24 cellular contexts compared by ENCODE assay signal in genomic region chr2:39546937-39547336, GRCh38.
A peak's percentile ranks its signal among the peaks of the same experiment; 100 is the strongest.
DNase-seq lines count a peak whose midpoint lies in the region; ATAC-seq, FAIRE-seq and TF ChIP-seq lines count a peak whose summit lies in the region.
"Had no signal": no experiment of that assay in that cellular context is flagged by ENCODE, and none has a peak within 500 bp of the region (broad histone marks: within the 10 kb centered on the region; RNA-seq: fewer than 3 reads in every experiment).

No MANE protein-coding gene starts in this region.

- FAIRE-seq in bronchial epithelial cell (lab: Jason Lieb, UNC) = no peak
- FAIRE-seq in HepG2 (lab: Jason Lieb, UNC) = no peak
- FAIRE-seq: GM19239, kidney had no signal

- H3K4me3 ChIP-seq in PC-3 (ENCODE audit: low read length) = no peak overlapping the region
- H3K4me3 ChIP-seq in bronchial epithelial cell (ENCODE audit: low read depth, low read length) = no peak overlapping the region
- no peak overlapping the region for H3K4me3 ChIP-seq in HepG2 (replicated peaks in 1 of 3; ENCODE audit: insufficient read depth in 1 of 3, low read depth in 2 of 3, low read length in 3 of 3)
- H3K4me3 ChIP-seq: colonic mucosa, lower lobe of right lung had no signal

- H2AFZ ChIP-seq in PC-3 (ENCODE audit: low read length) = no peak overlapping the region
- H2AFZ ChIP-seq in HepG2 (ENCODE audit: low read length) = no peak overlapping the region

- no peaks in the 10 kb centered on the region for H3K27me3 ChIP-seq in PC-3 (ENCODE audit: low read length)
- H3K27me3 ChIP-seq in bronchial epithelial cell (ENCODE audit: control insufficient read depth, insufficient read depth, low read length) = no peaks in the 10 kb centered on the region
- H3K27me3 ChIP-seq in HepG2 (ENCODE audit: control insufficient read depth in 1 of 2, insufficient read depth in 2 of 2, low read length in 2 of 2) = no peaks in the 10 kb centered on the region
- H3K27me3 ChIP-seq: colonic mucosa had no signal

- H3K27ac ChIP-seq in PC-3 (ENCODE audit: low read length) (peak overlapping the region; percentile 42), HepG2 (ENCODE audit: extremely low read length, insufficient read depth, low read length) (peak overlapping the region; percentile 25)
- H3K27ac ChIP-seq: C4-2B, colonic mucosa, KMS-11, lower lobe of right lung had no signal

- H3K4me1 ChIP-seq in PC-3 (ENCODE audit: insufficient read depth, low read length) = peaks cover 30% of the 10 kb centered on the region
- peaks cover 72% of the 10 kb centered on the region for H3K4me1 ChIP-seq in HepG2 (ENCODE audit: insufficient read depth, low read length)
- H3K4me1 ChIP-seq: colonic mucosa, lower lobe of right lung had no signal

- H3K36me3 ChIP-seq in PC-3 (ENCODE audit: low read depth, low read length) = no peaks in the 10 kb centered on the region
- H3K36me3 ChIP-seq in bronchial epithelial cell (ENCODE audit: control insufficient read depth, insufficient read depth, low read length) = no peaks in the 10 kb centered on the region
- H3K36me3 ChIP-seq in HepG2 (replicated peaks in 1 of 2; ENCODE audit: control insufficient read depth in 1 of 2, insufficient read depth in 2 of 2, low read length in 2 of 2) = no peaks in the 10 kb centered on the region; a peak in 1 of 5 replicates
- H3K36me3 ChIP-seq: colonic mucosa, lower lobe of right lung had no signal

- BruUV-seq in PC-3 (replicated peaks; lab: Mats Ljungman, UMichigan) = no TSS peak
- no TSS peak for BruUV-seq in HepG2 (replicated peaks; lab: Mats Ljungman, UMichigan)

- peak; percentile 75 for DNase-seq in ELR (ENCODE audit: low read depth)
- peak; percentile 55 for DNase-seq in PC-3
- peak; percentile 73 for DNase-seq in bronchial epithelial cell (ENCODE audit: low read depth)
- peak; percentile 70 for DNase-seq in HepG2 (ENCODE audit: low spot score)
- DNase-seq in SIG-M5 treated with dmso at 0.1 percent for 504 hours (lab: John Stamatoyannopoulos, UW; ENCODE audit: unreplicated experiment) = no peak
- DNase-seq in Right ventricle myocardium inferior (ENCODE audit: missing footprints) = no peak
- no peak for DNase-seq in T-helper 1 cell
- DNase-seq in central memory CD4-positive, alpha-beta T cell = no peak
- DNase-seq: activated CD4-positive, alpha-beta memory T cell treated with anti-CD3 and anti-CD28 coated beads for 36 hours; activated effector memory CD4-positive, alpha-beta T cell treated with Interleukin-2 at 50 U/mL for 16 hours; colonic mucosa; effector memory CD4-positive, alpha-beta T cell; kidney; lower lobe of right lung; NCI-H1048; NCI-H2029; NCI-H2227 treated with DMSO at 0.1 percent for 48 hours; NCI-H748 treated with DMSO at 0.1 percent for 48 hours; posterior cingulate gyrus; Right ventricle myocardium superior had no signal

- no peaks in the 10 kb centered on the region for H4K20me1 ChIP-seq in PC-3 (ENCODE audit: low read length)
- H4K20me1 ChIP-seq in HepG2 (ENCODE audit: insufficient read depth, low read length) = no peaks in the 10 kb centered on the region

- POLR2A ChIA-PET in PC-3 (lab: Charles Lee; ENCODE audit: unreplicated experiment) = no interaction called here
- POLR2A ChIA-PET in HepG2 (lab: Yijun Ruan, JAX) = interaction anchor here (1.0 to 1.6 kb wide), 3 partner anchors 29 to 110 kb away, joined by 3 to 8 read pairs (median 4); partner anchors contain the start of gene MAP4K3

- H3K9me2 ChIP-seq in PC-3 (replicated peaks; ENCODE audit: low read length) = no peaks in the 10 kb centered on the region

- TF ChIP-seq RAD21 in HepG2 (CRISPR knock-in tag; IDR thresholded peaks at IDR 0.05) = no peak

- no peaks in the 10 kb centered on the region for H3K79me2 ChIP-seq in PC-3 (ENCODE audit: low read length)
- no peaks in the 10 kb centered on the region for H3K79me2 ChIP-seq in HepG2 (ENCODE audit: insufficient read depth, low read length)

- TF ChIP-seq POLR2A in HepG2 (IDR thresholded peaks at IDR 0.05; ENCODE audit: insufficient read depth in 1 of 2, low read depth in 2 of 2, low read length in 2 of 2) = no peak

- H3K9ac ChIP-seq in PC-3 (ENCODE audit: low read length) (no peak overlapping the region), HepG2 (ENCODE audit: insufficient read depth, low read depth, low read length) (no peak overlapping the region; the same call in 1 of the 2 replicates)
- H3K9ac ChIP-seq: KMS-11 had no signal

- H3K9me3 ChIP-seq in PC-3 (ENCODE audit: low read length) (peaks cover 12% of the 10 kb centered on the region), HepG2 (ENCODE audit: low read length) (peaks cover 12% of the 10 kb centered on the region)
- H3K9me3 ChIP-seq: colonic mucosa, lower lobe of right lung had no signal

- CTCF ChIA-PET in PC-3 (lab: Charles Lee) (interaction anchor here (0.6 kb wide), 1 partner anchor 47 kb away, joined by 3 read pairs; no protein-coding TSS in a partner anchor), HepG2 (lab: Yijun Ruan, JAX; ENCODE audit: low intra/inter-chr PET ratio, low total read pairs) (no interaction called here)

- 73% methylated on average over 1 of the region's 1 CpG for WGBS in HepG2 (ENCODE audit: low lambda C conversion rate)

- peaks cover 4% of the 10 kb centered on the region for H3F3A ChIP-seq in PC-3 (ENCODE audit: low read length, unreplicated experiment)

- ATAC-seq in PC-3 = peak; percentile 34
- ATAC-seq in HepG2 = no peak
- ATAC-seq in Right ventricle myocardium inferior = no peak
- ATAC-seq: lower lobe of right lung, sciatic nerve had no signal

- in situ Hi-C loops in HepG2 (cut with HindIII; ENCODE audit: extremely low pct_ligation_motif_present, low pct_unique_long_range_greater_than_20kb) = no loop called here

- intact Hi-C loops in PC-3 (cut with micrococcal nuclease) (loop anchor here (2.0 kb wide), 1 partner anchor 16 kb away; no protein-coding TSS in a partner anchor), HepG2 (cut with micrococcal nuclease; ENCODE audit: unreplicated experiment) (no loop called here), Right ventricle myocardium inferior (cut with DNase I) (no loop called here)

- peak overlapping the region; percentile 21; the same call in 1 of the 2 replicates for H3K4me2 ChIP-seq in PC-3 (ENCODE audit: low read length)
- no peak overlapping the region for H3K4me2 ChIP-seq in HepG2 (ENCODE audit: low read depth, low read length)
- H3K4me2 ChIP-seq: KMS-11 had no signal

- TF ChIP-seq EP300 in HepG2 (IDR thresholded peaks at IDR 0.05; ENCODE audit: low read depth in 2 of 2, low read length in 2 of 2) = 0 out of 4 replicates have a peak, but pooled peaks of 1 of the 2 experiments have one; percentile 35
- TF ChIP-seq EP300 in HepG2 (CRISPR knock-in tag; IDR thresholded peaks at IDR 0.05; ENCODE audit: borderline replicate concordance) = no peak

- no peak for TF ChIP-seq CTCF in PC-3 (conservative IDR thresholded peaks at IDR 0.05; ENCODE audit: low read depth, low read length)
- TF ChIP-seq CTCF in bronchial epithelial cell (IDR thresholded peaks at IDR 0.05; ENCODE audit: insufficient read depth, low read length, severe bottlenecking) = no peak
- no peak for TF ChIP-seq CTCF in HepG2 (CRISPR knock-in tag; IDR thresholded peaks at IDR 0.05)

TF ChIP-seq in HepG2, 621 proteins besides CTCF, POLR2A, EP300 and RAD21 (continues in another document):
- TF ChIP-seq BORCS8-MEF2B (CRISPR knock-in tag; IDR thresholded peaks at IDR 0.05) (no peak), ZNF772 (CRISPR knock-in tag; IDR thresholded peaks at IDR 0.05) (peak; percentile 15; the same call in 1 of the 2 replicates), SCMH1 (CRISPR knock-in tag; IDR thresholded peaks at IDR 0.05; ENCODE audit: borderline replicate concordance) (no peak), ARID5B (CRISPR knock-in tag; IDR thresholded peaks at IDR 0.05) (peak; percentile 38; the same call in 1 of the 2 replicates), MED1 (CRISPR knock-in tag; IDR thresholded peaks at IDR 0.05) (0 out of 2 replicates have a peak, but pooled peaks have one; percentile 27), ZNF543 (CRISPR knock-in tag; IDR thresholded peaks at IDR 0.05) (no peak), CREB3 (CRISPR knock-in tag; IDR thresholded peaks at IDR 0.05) (no peak), NBN (conservative IDR thresholded peaks at IDR 0.05) (no peak), POGZ (CRISPR knock-in tag; IDR thresholded peaks at IDR 0.05) (peak; percentile 24), JDP2 (CRISPR knock-in tag; IDR thresholded peaks at IDR 0.05; ENCODE audit: borderline replicate concordance) (no peak), CEBPB (IDR thresholded peaks at IDR 0.05; ENCODE audit: borderline replicate concordance, low read depth, low read length) (0 out of 2 replicates have a peak, but pooled peaks have one; percentile 27)

Comparison
In these comparisons a context has a peak if more than half of its experiments do, and no peak if none do; other contexts are left out.
1. DNase-seq: peak in ELR (single experiment), PC-3 (single experiment), bronchial epithelial cell (single experiment) and HepG2 (single experiment); none in SIG-M5 treated with dmso at 0.1 percent for 504 hours (single experiment), Right ventricle myocardium inferior (single experiment), T-helper 1 cell (0 of 5) and central memory CD4-positive, alpha-beta T cell (single experiment).